8 cellular contexts compared by ENCODE assay signal in the genomic region with DNA sequence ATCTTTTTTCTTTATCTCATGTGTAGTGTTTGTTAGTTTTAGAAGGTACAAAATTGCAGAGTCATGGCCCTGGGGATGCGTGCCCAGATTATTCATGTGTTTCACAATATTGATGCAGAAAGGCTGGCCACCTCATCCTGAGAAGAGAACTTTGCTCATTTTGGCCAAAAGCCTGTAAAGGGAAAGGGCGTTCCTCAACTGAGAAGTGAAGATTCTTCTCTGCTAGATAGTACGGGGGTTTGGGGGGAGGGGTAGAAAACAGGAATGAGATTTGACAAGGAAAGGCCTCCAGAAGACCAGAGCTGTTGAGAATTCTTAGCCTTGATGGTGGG. TPM values are rescaled to one million over a fixed set of nuclear protein-coding genes. Genes with fewer than 3 reads are reported as not detected.
DNase-seq lines count a peak whose midpoint lies in the region; ATAC-seq and TF ChIP-seq lines count a peak whose summit lies in the region.

No MANE protein-coding gene starts in this region.

- H4K20me1 ChIP-seq in SK-N-SH (ENCODE audit: insufficient read depth), result no peaks in the 10 kb centered on the region

- H3K36me3 ChIP-seq in BJ (ENCODE audit: control insufficient read depth, insufficient read depth, low read length), result no peaks in the 10 kb centered on the region
- peaks cover 33% of the 10 kb centered on the region for H3K36me3 ChIP-seq in adipocyte (ENCODE audit: control insufficient read depth, insufficient read depth, low read length, severe bottlenecking)
- H3K36me3 ChIP-seq in SK-N-SH (replicated peaks in 1 of 2; ENCODE audit: control insufficient read depth in 1 of 2, insufficient read depth in 2 of 2, low read length in 1 of 2), result no peaks in the 10 kb centered on the region

- no peaks in the 10 kb centered on the region for H3K79me2 ChIP-seq in SK-N-SH (ENCODE audit: insufficient read depth)

- no peak overlapping the region for H3K4me2 ChIP-seq in SK-N-SH

- H3K4me1 ChIP-seq in adipocyte (ENCODE audit: control insufficient read depth, insufficient read depth, low read length) (peaks cover 45% of the 10 kb centered on the region), SK-N-SH (ENCODE audit: control insufficient read depth in 1 of 2, insufficient read depth in 2 of 2, low read depth in 1 of 2, low read length in 1 of 2) (no peaks in the 10 kb centered on the region)

- POLR2A ChIA-PET in BJ (lab: Charles Lee) (interaction anchor here (0.6 kb wide), 1 partner anchor 10 kb away, joined by 4 read pairs; no protein-coding TSS in a partner anchor), SK-N-SH (lab: Yijun Ruan, JAX) (no interaction called here)

- 29% methylated on average over 3 of the region's 3 CpGs for WGBS in SK-N-SH (ENCODE audit: low lambda C conversion rate)

- DNase-seq in BJ (ENCODE audit: low read depth) (peak; percentile 75), adipocyte (ENCODE audit: low read depth) (peak; percentile 62), hepatic stellate cell (ENCODE audit: low spot score) (peak; percentile 33), SK-N-SH (no peak), GM13976 (ENCODE audit: low spot score) (no peak), occipital lobe (lab: John Stamatoyannopoulos, UW) (no peak)

- H3K9me3 ChIP-seq in adipocyte (ENCODE audit: control insufficient read depth, low read length), result no peaks in the 10 kb centered on the region
- H3K9me3 ChIP-seq in SK-N-SH, result no peaks in the 10 kb centered on the region

- in situ Hi-C loops in GM13976 (cut with MboI; ENCODE audit: low sequenced_read_pairs, unreplicated experiment), result no loop called here

- no peaks in the 10 kb centered on the region for H3F3A ChIP-seq in SK-N-SH (replicated peaks; ENCODE audit: insufficient read depth)

- H3K9me2 ChIP-seq in SK-N-SH, result no peaks in the 10 kb centered on the region

- no peak for TF ChIP-seq RAD21 in SK-N-SH (IDR thresholded peaks at IDR 0.05; ENCODE audit: low read length)

- no peak overlapping the region for H2AFZ ChIP-seq in SK-N-SH (ENCODE audit: low read depth)

- H3K27ac ChIP-seq in skin epidermis, result peak overlapping the region in 13 of 21 experiments; percentile 60 to 85 (median 77)
- no peak overlapping the region for H3K27ac ChIP-seq in SK-N-SH (ENCODE audit: low read depth in 2 of 2, low read length in 1 of 2)

- no peaks in the 10 kb centered on the region for H3K27me3 ChIP-seq in BJ (ENCODE audit: control insufficient read depth, insufficient read depth, low read length)
- no peaks in the 10 kb centered on the region for H3K27me3 ChIP-seq in adipocyte (replicated peaks; ENCODE audit: control insufficient read depth, insufficient read depth, low read length)
- no peaks in the 10 kb centered on the region for H3K27me3 ChIP-seq in SK-N-SH (ENCODE audit: insufficient read depth)

- H3K4me3 ChIP-seq in BJ (ENCODE audit: low read depth, low read length) (no peak overlapping the region; the same call in 1 of the 2 replicates), adipocyte (ENCODE audit: low read length) (peak overlapping the region; percentile 88), skin epidermis (peak overlapping the region in 4 of 7 experiments; percentile 35 to 43 (median 38)), SK-N-SH (ENCODE audit: low read depth in 2 of 2, low read length in 1 of 2) (no peak overlapping the region)

- peak; percentile 46 for ATAC-seq in HG02884 (IDR thresholded peaks at IDR 0.05; ENCODE audit: unreplicated experiment)

- CTCF ChIA-PET in BJ (lab: Yijun Ruan, JAX), result no interaction called here
- CTCF ChIA-PET in SK-N-SH (lab: Yijun Ruan, JAX), result interaction anchor here (3.0 kb wide), 1 partner anchor 12 kb away, joined by 10 read pairs; no protein-coding TSS in a partner anchor

- no peak for TF ChIP-seq EP300 in SK-N-SH (IDR thresholded peaks at IDR 0.05; ENCODE audit: borderline replicate concordance in 1 of 2, low read depth in 1 of 2, low read length in 1 of 2)

- peak overlapping the region; percentile 100 for H3K9ac ChIP-seq in adipocyte (ENCODE audit: low read length)
- no peak overlapping the region for H3K9ac ChIP-seq in SK-N-SH

- TF ChIP-seq CTCF in BJ (IDR thresholded peaks at IDR 0.05; ENCODE audit: insufficient read depth, low read depth, low read length), result no peak
- TF ChIP-seq CTCF in SK-N-SH (IDR thresholded peaks at IDR 0.05), result no peak
- TF ChIP-seq CTCF in GM13976 (IDR thresholded peaks at IDR 0.05; ENCODE audit: borderline replicate concordance, control extremely low read depth, extremely low read depth, insufficient read depth, missing control alignments), result no peak

TF ChIP-seq in SK-N-SH, 30 proteins besides CTCF, POLR2A, EP300 and RAD21:
- TF ChIP-seq YY1 (IDR thresholded peaks at IDR 0.05; ENCODE audit: low read depth), result no peak
- TF ChIP-seq NFIC (IDR thresholded peaks at IDR 0.05; ENCODE audit: borderline replicate concordance), result no peak
- no peak for TF ChIP-seq FOXJ3 (CRISPR knock-in tag; IDR thresholded peaks at IDR 0.05)
- TF ChIP-seq CHD2 (IDR thresholded peaks at IDR 0.05; ENCODE audit: low read length, partially characterized antibody), result no peak
- no peak for TF ChIP-seq RXRA (IDR thresholded peaks at IDR 0.05; ENCODE audit: borderline replicate concordance, low read depth)
- TF ChIP-seq, protein P1, sequence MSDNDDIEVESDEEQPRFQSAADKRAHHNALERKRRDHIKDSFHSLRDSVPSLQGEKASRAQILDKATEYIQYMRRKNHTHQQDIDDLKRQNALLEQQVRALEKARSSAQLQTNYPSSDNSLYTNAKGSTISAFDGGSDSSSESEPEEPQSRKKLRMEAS (IDR thresholded peaks at IDR 0.05; ENCODE audit: low read depth), result no peak
- no peak for TF ChIP-seq GATA2 (CRISPR knock-in tag; IDR thresholded peaks at IDR 0.05)
- TF ChIP-seq TAF1 (IDR thresholded peaks at IDR 0.05; ENCODE audit: borderline replicate concordance, low read depth, low read length), result no peak
- TF ChIP-seq ZBTB33 (IDR thresholded peaks at IDR 0.05; ENCODE audit: borderline replicate concordance, low read depth), result no peak

RNA-seq across cellular contexts. Expression of gene MGST1, which starts 1.7 kb away (rescaled TPM):
- 333 and 645 TPM in 2 replicates for polyA plus RNA-seq in BJ (2011; rRNA removed)
- 118 and 173 TPM in 2 replicates for polyA minus RNA-seq in BJ (2011; rRNA and poly(A)+ RNA removed)
- 4.8 and 7.1 TPM in 2 replicates for polyA plus RNA-seq in SK-N-SH (2012; rRNA removed)
- polyA plus RNA-seq in SK-N-SH (2012; cell fraction: cytosol; rRNA removed), result 8.0 and 9.5 TPM in 2 replicates
- 2.0 and 2.7 TPM in 2 replicates for polyA plus RNA-seq in SK-N-SH (2012; cell fraction: nucleus; rRNA removed)
- 0.31 TPM for total RNA-seq in occipital lobe

Comparison
In these comparisons a context has a peak if more than half of its experiments do, and no peak if none do; other contexts are left out.
1. DNase-seq: peak in BJ (single experiment), adipocyte (single experiment) and hepatic stellate cell (single experiment); none in SK-N-SH (single experiment), GM13976 (single experiment) and occipital lobe (single experiment).
2. H3K4me3 ChIP-seq: peak in adipocyte (single experiment) and skin epidermis (4 of 7); none in BJ (single experiment) and SK-N-SH (0 of 2).
3. H3K27ac ChIP-seq: peak in skin epidermis (13 of 21); none in SK-N-SH (0 of 2).
4. RNA of gene MGST1, which starts 1.7 kb away (polyA plus RNA-seq): 333 to 645 TPM in BJ; 2.0 to 9.5 TPM in SK-N-SH; every median in the first group is over 10 times any median in the second.